In genomic region chr6:53956068-53956711, GRCh38 we compare ENCODE assay signal across 8 cellular contexts.
DNase-seq lines count a peak whose midpoint lies in the region; ATAC-seq and TF ChIP-seq lines count a peak whose summit lies in the region.

No MANE protein-coding gene starts in this region.

- H3K4me2 ChIP-seq in osteoblast (ENCODE audit: insufficient read depth, low read length), result no peak overlapping the region

- peak; percentile 77 for TF ChIP-seq CTCF in osteoblast (IDR thresholded peaks at IDR 0.05; ENCODE audit: extremely low read depth, low read depth, low read length)

- H3K27me3 ChIP-seq in osteoblast (ENCODE audit: insufficient read depth, low read length), result peaks cover 6% of the 10 kb centered on the region

- ATAC-seq in HG02642 (IDR thresholded peaks at IDR 0.05; ENCODE audit: poor library complexity, unreplicated experiment) (peak; percentile 95), GM21515 (IDR thresholded peaks at IDR 0.05; ENCODE audit: unreplicated experiment) (no peak)

- no peaks in the 10 kb centered on the region for H3K79me2 ChIP-seq in osteoblast (ENCODE audit: insufficient read depth, low read length)

- no peak overlapping the region for H3K4me3 ChIP-seq in osteoblast (ENCODE audit: insufficient read depth, low read length)

- no peaks in the 10 kb centered on the region for H3K36me3 ChIP-seq in osteoblast (ENCODE audit: insufficient read depth, low read length)

- H3K27ac ChIP-seq in osteoblast (ENCODE audit: low read depth, low read length), result no peak overlapping the region

- peak; percentile 21 to 36 for DNase-seq in activated CD4-positive, alpha-beta T cell treated with anti-CD3 and anti-CD28 coated beads, Interleukin-2, amount 50 U/mL, for 48 hours
- DNase-seq in activated CD4-positive, alpha-beta T cell treated with anti-CD3 and anti-CD28 coated beads, Interleukin-2, amount 50 U/mL, for 4 hours, result no peak
- peak; percentile 78 for DNase-seq in NCI-H2029 (lab: John Stamatoyannopoulos, UW)
- peak; percentile 61 for DNase-seq in UCSD-AML1 (lab: John Stamatoyannopoulos, UW; ENCODE audit: unreplicated experiment)
- DNase-seq in foreskin melanocyte, result peak; percentile 58
- DNase-seq in osteoblast (ENCODE audit: insufficient read length, low spot score, missing footprints), result no peak

- no peak overlapping the region for H2AFZ ChIP-seq in osteoblast (ENCODE audit: low read length)

- peaks cover 8% of the 10 kb centered on the region for H3K4me1 ChIP-seq in osteoblast (ENCODE audit: insufficient read depth, low read length)

- H4K20me1 ChIP-seq in osteoblast (ENCODE audit: insufficient read depth, low read length), result no peaks in the 10 kb centered on the region

- H3K9me3 ChIP-seq in osteoblast (ENCODE audit: low read depth, low read length), result no peaks in the 10 kb centered on the region

Comparison
In these comparisons a context has a peak if more than half of its experiments do, and no peak if none do; other contexts are left out.
1. DNase-seq: peak in activated CD4-positive, alpha-beta T cell treated with anti-CD3 and anti-CD28 coated beads, Interleukin-2, amount 50 U/mL, for 48 hours (2 of 2), NCI-H2029 (single experiment), UCSD-AML1 (single experiment) and foreskin melanocyte (single experiment); none in activated CD4-positive, alpha-beta T cell treated with anti-CD3 and anti-CD28 coated beads, Interleukin-2, amount 50 U/mL, for 4 hours (0 of 2) and osteoblast (single experiment).